ENCODE assay signal across 35 cellular contexts in genomic region chr1:173307845-173308244, GRCh38.
"Had no signal": no experiment of that assay in that cellular context is flagged by ENCODE, and none has a peak within 500 bp of the region (broad histone marks: within the 10 kb centered on the region; RNA-seq: fewer than 3 reads in every experiment).

No MANE protein-coding gene starts in this region.

- DNase-seq: Karpas-422, Kasumi-1, MG63, MM.1S, MV-4-11, NCI-H1048, NCI-H1092, NCI-H1092 treated with DMSO at 0.1 percent for 48 hours, NCI-H1105, NCI-H1105 treated with DMSO at 0.1 percent for 48 hours, NCI-H1417, NCI-H1417 treated with DMSO at 0.1 percent for 48 hours, NCI-H1436, NCI-H1436 treated with DMSO at 0.1 percent for 48 hours, NCI-H146, NCI-H1694, NCI-H1694 treated with DMSO at 0.1 percent for 48 hours, NCI-H187 treated with DMSO at 0.1 percent for 48 hours, NCI-H1930, NCI-H2029, NCI-H2029 treated with DMSO at 0.1 percent for 48 hours, NCI-H2081, NCI-H2081 treated with DMSO at 0.1 percent for 48 hours, NCI-H2107, NCI-H2171, NCI-H2171 treated with DMSO at 0.1 percent for 48 hours, NCI-H2227 treated with DMSO at 0.1 percent for 48 hours, NCI-H226, NCI-H345, NCI-H446, NCI-H446 treated with DMSO at 0.1 percent for 48 hours, NCI-H510A, NCI-H510A treated with DMSO at 0.1 percent for 48 hours, NCI-H524, NCI-H524 treated with DMSO at 0.1 percent for 48 hours had no signal

- H3K36me3 ChIP-seq: MG63 had no signal

- H3K27me3 ChIP-seq: MG63 had no signal

- H3K4me3 ChIP-seq: MG63 had no signal
